17 cellular contexts compared by ENCODE assay signal in genomic region chr5:120532835-120533234, GRCh38.
DNase-seq lines count a peak whose midpoint lies in the region; TF ChIP-seq lines count a peak whose summit lies in the region.
"Had no signal": no experiment of that assay in that cellular context is flagged by ENCODE, and none has a peak within 500 bp of the region (broad histone marks: within the 10 kb centered on the region; RNA-seq: fewer than 3 reads in every experiment).

No MANE protein-coding gene starts in this region.

- no peaks in the 10 kb centered on the region for H3F3A ChIP-seq in neural cell (ENCODE audit: insufficient read depth, low read length, poor library complexity, severe bottlenecking)

- H3K36me3 ChIP-seq in neural cell (ENCODE audit: insufficient read depth, low read length) (no peaks in the 10 kb centered on the region), stomach (no peaks in the 10 kb centered on the region)
- H3K36me3 ChIP-seq: spleen had no signal

- TF ChIP-seq CTCF in GM12873 (IDR thresholded peaks at IDR 0.05; ENCODE audit: insufficient read depth, low read depth, low read length, missing control alignments) = peak; percentile 31
- peak; percentile 59 for TF ChIP-seq CTCF in choroid plexus epithelial cell (conservative IDR thresholded peaks at IDR 0.05; ENCODE audit: low read depth, low read length)
- peak; percentile 9 for TF ChIP-seq CTCF in neural cell (IDR thresholded peaks at IDR 0.05; ENCODE audit: poor library complexity, severe bottlenecking)
- TF ChIP-seq CTCF in stomach (IDR thresholded peaks at IDR 0.05) = no peak

- H3K9me2 ChIP-seq in neural cell (ENCODE audit: insufficient read depth, low read length) = no peaks in the 10 kb centered on the region

- no peaks in the 10 kb centered on the region for H4K20me1 ChIP-seq in neural cell (ENCODE audit: insufficient read depth)

- no peak for TF ChIP-seq RAD21 in neural cell (conservative IDR thresholded peaks at IDR 0.05)

- no peak overlapping the region for H3K4me3 Mint-ChIP-seq in activated naive CD4-positive, alpha-beta T cell treated with anti-CD3 and anti-CD28 coated beads for 36 hours
- H3K4me3 Mint-ChIP-seq: activated naive CD4-positive, alpha-beta T cell treated with anti-CD3 and anti-CD28 coated beads, Interleukin-2, amount 50 U/mL, for 24 hours; CD4-positive, alpha-beta memory T cell; naive B cell had no signal

- TF ChIP-seq EP300 in neural cell (conservative IDR thresholded peaks at IDR 0.05; ENCODE audit: poor library complexity, severe bottlenecking) = no peak
- TF ChIP-seq EP300 in stomach (IDR thresholded peaks at IDR 0.05) = no peak

- H3K27ac Mint-ChIP-seq in activated naive CD4-positive, alpha-beta T cell treated with anti-CD3 and anti-CD28 coated beads for 36 hours = no peak overlapping the region
- H3K27ac Mint-ChIP-seq: activated naive CD4-positive, alpha-beta T cell treated with anti-CD3 and anti-CD28 coated beads, Interleukin-2, amount 50 U/mL, for 24 hours; CD4-positive, alpha-beta memory T cell; naive B cell had no signal

- H3K4me3 ChIP-seq in choroid plexus epithelial cell (ENCODE audit: low read depth, low read length) (no peak overlapping the region), neural cell (ENCODE audit: low read length) (no peak overlapping the region), stomach (no peak overlapping the region)
- H3K4me3 ChIP-seq: spleen had no signal

- CTCF ChIA-PET in activated naive CD4-positive, alpha-beta T cell treated with anti-CD3 and anti-CD28 coated beads for 36 hours (lab: Charles Lee) = no interaction called here

- no peak for TF ChIP-seq POLR2A in stomach (IDR thresholded peaks at IDR 0.05)

- no peaks in the 10 kb centered on the region for H3K36me3 Mint-ChIP-seq in activated naive CD4-positive, alpha-beta T cell treated with anti-CD3 and anti-CD28 coated beads for 36 hours (ENCODE audit: low read depth)
- H3K36me3 Mint-ChIP-seq: activated naive CD4-positive, alpha-beta T cell treated with anti-CD3 and anti-CD28 coated beads, Interleukin-2, amount 50 U/mL, for 24 hours; CD4-positive, alpha-beta memory T cell; naive B cell had no signal

- H3K27me3 Mint-ChIP-seq in activated naive CD4-positive, alpha-beta T cell treated with anti-CD3 and anti-CD28 coated beads for 36 hours (ENCODE audit: low read depth) = no peaks in the 10 kb centered on the region
- H3K27me3 Mint-ChIP-seq: activated naive CD4-positive, alpha-beta T cell treated with anti-CD3 and anti-CD28 coated beads, Interleukin-2, amount 50 U/mL, for 24 hours; CD4-positive, alpha-beta memory T cell; naive B cell had no signal

- no peak overlapping the region for H3K4me2 ChIP-seq in neural cell (ENCODE audit: low read length)

- H3K79me2 ChIP-seq in neural cell (replicated peaks; ENCODE audit: insufficient read depth, low read length) = no peaks in the 10 kb centered on the region

- H3K9ac ChIP-seq in neural cell (ENCODE audit: low read length) = no peak overlapping the region

- H3K27ac ChIP-seq in neural cell (ENCODE audit: low read length) = no peak overlapping the region
- H3K27ac ChIP-seq in stomach = no peak overlapping the region
- H3K27ac ChIP-seq: spleen had no signal

- H3K9me3 ChIP-seq in neural cell (ENCODE audit: low read length) = no peaks in the 10 kb centered on the region
- H3K9me3 ChIP-seq in stomach = no peaks in the 10 kb centered on the region
- H3K9me3 ChIP-seq: spleen had no signal

- no peaks in the 10 kb centered on the region for H3K27me3 ChIP-seq in neural cell (ENCODE audit: insufficient read depth, low read depth, low read length)
- H3K27me3 ChIP-seq in stomach = no peaks in the 10 kb centered on the region
- H3K27me3 ChIP-seq: spleen had no signal

- H3K9me3 Mint-ChIP-seq in activated naive CD4-positive, alpha-beta T cell treated with anti-CD3 and anti-CD28 coated beads for 36 hours = no peaks in the 10 kb centered on the region
- H3K9me3 Mint-ChIP-seq: activated naive CD4-positive, alpha-beta T cell treated with anti-CD3 and anti-CD28 coated beads, Interleukin-2, amount 50 U/mL, for 24 hours had no signal

- H3K4me1 ChIP-seq in stomach = no peaks in the 10 kb centered on the region
- H3K4me1 ChIP-seq: spleen had no signal

- no peak overlapping the region for H2AFZ ChIP-seq in neural cell (ENCODE audit: low read depth, low read length)

- H3K4me1 Mint-ChIP-seq in activated naive CD4-positive, alpha-beta T cell treated with anti-CD3 and anti-CD28 coated beads for 36 hours (ENCODE audit: low read depth) = no peaks in the 10 kb centered on the region
- H3K4me1 Mint-ChIP-seq: activated naive CD4-positive, alpha-beta T cell treated with anti-CD3 and anti-CD28 coated beads, Interleukin-2, amount 50 U/mL, for 24 hours; CD4-positive, alpha-beta memory T cell; naive B cell had no signal

- 44 to 59% (median 48%) methylated on average over 5 of the region's 5 CpGs for WGBS in stomach, 5 donors

- intact Hi-C loops in activated naive CD4-positive, alpha-beta T cell treated with anti-CD3 and anti-CD28 coated beads for 36 hours (cut with micrococcal nuclease) = no loop called here
- intact Hi-C loops in stomach (cut with DNase I; ENCODE audit: low total_unique reads) = no loop called here

- DNase-seq in NAMALWA (ENCODE audit: low spot score) (peak; percentile 30), choroid plexus epithelial cell (ENCODE audit: low read depth) (no peak), NCI-H1092 (lab: John Stamatoyannopoulos, UW) (no peak), stomach (no peak)
- no peak for DNase-seq in activated naive CD4-positive, alpha-beta T cell treated with anti-CD3 and anti-CD28 coated beads for 36 hours
- no peak for DNase-seq in activated CD8-positive, alpha-beta memory T cell treated with anti-CD3 and anti-CD28 coated beads, Interleukin-2, amount 50 U/mL, for 48 hours
- DNase-seq: activated CD8-positive, alpha-beta memory T cell treated with anti-CD3 and anti-CD28 coated beads for 24 hours; CD4-positive, alpha-beta memory T cell; KG1; kidney glomerular epithelial cell; naive B cell; NCI-H2081; OCI-M1; spleen had no signal

TF ChIP-seq in neural cell, 6 proteins besides CTCF, POLR2A, EP300 and RAD21:
- TF ChIP-seq REST (IDR thresholded peaks at IDR 0.05; ENCODE audit: borderline replicate concordance) (no peak), POLR2AphosphoS5 (IDR thresholded peaks at IDR 0.05) (no peak), MXI1 (conservative IDR thresholded peaks at IDR 0.05; ENCODE audit: poor library complexity, severe bottlenecking) (no peak), SMC3 (conservative IDR thresholded peaks at IDR 0.05; ENCODE audit: poor library complexity) (no peak)

Comparison
In these comparisons a context has a peak if more than half of its experiments do, and no peak if none do; other contexts are left out.
1. CTCF ChIP-seq: peak in GM12873 (single experiment), choroid plexus epithelial cell (single experiment) and neural cell (single experiment); none in stomach (0 of 7).